Comparison of ENCODE assay signal across 21 cellular contexts in the genomic region with DNA sequence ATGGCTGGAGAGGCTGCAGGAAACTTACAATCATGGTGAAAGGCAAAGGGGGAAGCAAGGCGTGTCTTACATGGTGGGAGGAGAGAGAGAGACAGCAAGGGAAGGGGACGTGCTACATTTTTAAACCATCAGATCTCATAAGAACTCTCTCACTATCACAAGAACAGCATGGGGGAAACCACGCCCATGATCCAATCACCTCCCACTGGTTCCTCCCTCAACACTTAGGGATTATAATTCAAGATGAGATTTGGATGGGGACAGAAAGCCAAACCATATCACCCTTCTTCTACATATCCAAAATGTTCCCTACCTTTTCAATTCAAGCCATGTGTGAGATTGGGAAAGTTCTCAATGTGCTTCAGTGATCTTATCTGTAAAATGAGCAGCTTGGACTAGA. TPM values are rescaled to one million over a fixed set of nuclear protein-coding genes. Genes with fewer than 3 reads are reported as not detected.
DNase-seq lines count a peak whose midpoint lies in the region; ATAC-seq, FAIRE-seq and TF ChIP-seq lines count a peak whose summit lies in the region.
"Had no signal": no experiment of that assay in that cellular context is flagged by ENCODE, and none has a peak within 500 bp of the region (broad histone marks: within the 10 kb centered on the region; RNA-seq: fewer than 3 reads in every experiment).

No MANE protein-coding gene starts in this region.

- H3K79me1 ChIP-seq in mesendoderm (ENCODE audit: low read length): no peaks in the 10 kb centered on the region

- H2BK120ac ChIP-seq in mesendoderm (ENCODE audit: low read depth, low read length): no peak overlapping the region

- H3K4ac ChIP-seq in mesendoderm (ENCODE audit: low read depth, low read length): no peak overlapping the region

- H3K56ac ChIP-seq in mesendoderm (ENCODE audit: low read length): no peak overlapping the region

- no CpG with 5 or more reads among the region's 3 CpGs for WGBS in mesendoderm (ENCODE audit: extremely low coverage, insufficient coverage, low lambda C conversion rate)

- H3K36me3 Mint-ChIP-seq in activated T-cell treated with anti-CD3 and anti-CD28 coated beads, Interleukin-2, amount 50 U/mL, for 24 hours (ENCODE audit: low read depth): no peaks in the 10 kb centered on the region
- H3K36me3 Mint-ChIP-seq in activated T-cell treated with anti-CD3 and anti-CD28 coated beads, Interleukin-2, amount 50 U/mL, for 72 hours (ENCODE audit: insufficient read depth in 2 of 2): no peaks in the 10 kb centered on the region
- no peaks in the 10 kb centered on the region for H3K36me3 Mint-ChIP-seq in GM23338 (ENCODE audit: low read depth)
- no peaks in the 10 kb centered on the region for H3K36me3 Mint-ChIP-seq in stimulated activated memory B cell treated with anti-CD40 and anti-IgM and Interleukin-4, amounts not matched to agents 10 μg/mL and 1 μg/mL and 100 μg/mL, for 72 hours
- H3K36me3 Mint-ChIP-seq: CD14-positive monocyte had no signal

- no peak overlapping the region for H4K5ac ChIP-seq in mesendoderm (ENCODE audit: low read length)

- H3K4me3 ChIP-seq in GM23338 (no peak overlapping the region), mesendoderm (ENCODE audit: low read length) (no peak overlapping the region)
- H3K4me3 ChIP-seq: GM23248, HAP-1, Peyer's patch had no signal

- no peak overlapping the region for H3K9ac ChIP-seq in mesendoderm (ENCODE audit: low read length)
- H3K9ac ChIP-seq: GM23248 had no signal

- no peaks in the 10 kb centered on the region for H3K27me3 Mint-ChIP-seq in activated T-cell treated with anti-CD3 and anti-CD28 coated beads, Interleukin-2, amount 50 U/mL, for 24 hours
- H3K27me3 Mint-ChIP-seq in activated T-cell treated with anti-CD3 and anti-CD28 coated beads, Interleukin-2, amount 50 U/mL, for 72 hours (ENCODE audit: low read depth): peaks cover 7% of the 10 kb centered on the region
- H3K27me3 Mint-ChIP-seq in GM23338 (ENCODE audit: insufficient read depth, low read depth, poor library complexity): no peaks in the 10 kb centered on the region
- no peaks in the 10 kb centered on the region for H3K27me3 Mint-ChIP-seq in stimulated activated memory B cell treated with anti-CD40 and anti-IgM and Interleukin-4, amounts not matched to agents 10 μg/mL and 1 μg/mL and 100 μg/mL, for 72 hours
- H3K27me3 Mint-ChIP-seq: B cell had no signal

- H3K9me2 ChIP-seq in GM23338 (ENCODE audit: insufficient read depth): no peaks in the 10 kb centered on the region

- no peak for ATAC-seq in activated T-cell treated with anti-CD3 and anti-CD28 coated beads, Interleukin-2, amount 50 U/mL, for 72 hours (replicated peaks in 1 of 2)
- ATAC-seq in GM23338 (no peak), HG03432 (IDR thresholded peaks at IDR 0.05; ENCODE audit: unreplicated experiment) (no peak)
- no peak for ATAC-seq in stimulated activated memory B cell treated with anti-CD40 and anti-IgM and Interleukin-4, amounts not matched to agents 10 μg/mL and 1 μg/mL and 100 μg/mL, for 72 hours
- ATAC-seq: SK-N-SH treated with all-trans-retinoic acid at 6 μM for 48 hours had no signal

- peaks cover 17% of the 10 kb centered on the region for H3K4me1 Mint-ChIP-seq in activated T-cell treated with anti-CD3 and anti-CD28 coated beads, Interleukin-2, amount 50 U/mL, for 24 hours (ENCODE audit: low read depth)
- H3K4me1 Mint-ChIP-seq in activated T-cell treated with anti-CD3 and anti-CD28 coated beads, Interleukin-2, amount 50 U/mL, for 72 hours (ENCODE audit: low read depth): peaks cover 25% of the 10 kb centered on the region
- peaks cover 2% of the 10 kb centered on the region; the same call in 1 of the 3 replicates for H3K4me1 Mint-ChIP-seq in GM23338
- peaks cover 22% of the 10 kb centered on the region for H3K4me1 Mint-ChIP-seq in stimulated activated memory B cell treated with anti-CD40 and anti-IgM and Interleukin-4, amounts not matched to agents 10 μg/mL and 1 μg/mL and 100 μg/mL, for 72 hours

- no peaks in the 10 kb centered on the region for H3K27me3 ChIP-seq in GM23338 (ENCODE audit: insufficient read depth)
- H3K27me3 ChIP-seq in mesendoderm (ENCODE audit: insufficient read depth, low read length, poor library complexity): no peaks in the 10 kb centered on the region
- H3K27me3 ChIP-seq: Peyer's patch had no signal

- H3F3A ChIP-seq in GM23338 (replicated peaks; ENCODE audit: low read depth): no peaks in the 10 kb centered on the region

- H2AFZ ChIP-seq in GM23338: 0 out of 2 replicates have a peak overlapping the region, but pooled peaks have one; percentile 32

- H2AK5ac ChIP-seq in mesendoderm (ENCODE audit: low read length): no peak overlapping the region

- H3K36me3 ChIP-seq in GM23338 (ENCODE audit: insufficient read depth) (no peaks in the 10 kb centered on the region), mesendoderm (ENCODE audit: control insufficient read depth, insufficient read depth, low read length) (no peaks in the 10 kb centered on the region)
- H3K36me3 ChIP-seq: HAP-1, Peyer's patch had no signal

- no peaks in the 10 kb centered on the region for H3K4me1 ChIP-seq in GM23338 (ENCODE audit: insufficient read depth)
- H3K4me1 ChIP-seq in mesendoderm (ENCODE audit: control insufficient read depth, low read depth, low read length): no peaks in the 10 kb centered on the region
- H3K4me1 ChIP-seq: HAP-1 had no signal

- no peaks in the 10 kb centered on the region for H3K79me2 ChIP-seq in GM23338 (replicated peaks; ENCODE audit: insufficient read depth)
- H3K79me2 ChIP-seq in mesendoderm (ENCODE audit: control insufficient read depth, insufficient read depth, low read length): no peaks in the 10 kb centered on the region

- no peak overlapping the region for H3K18ac ChIP-seq in mesendoderm (ENCODE audit: low read length)

- no peak overlapping the region for H3K23ac ChIP-seq in mesendoderm (ENCODE audit: low read length)

- H4K20me1 ChIP-seq in GM23338 (replicated peaks; ENCODE audit: insufficient read depth): no peaks in the 10 kb centered on the region

- H2BK5ac ChIP-seq in mesendoderm (ENCODE audit: low read length): no peak overlapping the region

- H3K4me2 ChIP-seq in GM23338 (no peak overlapping the region), mesendoderm (ENCODE audit: low read length) (no peak overlapping the region)

- H2BK15ac ChIP-seq in mesendoderm (replicated peaks; ENCODE audit: low read depth): no peak overlapping the region

- peak; percentile 18 for DNase-seq in activated T-cell treated with anti-CD3 and anti-CD28 coated beads, Interleukin-2, amount 50 U/mL, for 24 hours
- no peak for DNase-seq in activated T-cell treated with anti-CD3 and anti-CD28 coated beads, Interleukin-2, amount 50 U/mL, for 72 hours
- no peak for DNase-seq in GM23338 (ENCODE audit: low spot score)
- peak; percentile 74 for DNase-seq in mesendoderm
- DNase-seq in D721Med (ENCODE audit: insufficient read length, low spot score): no peak
- DNase-seq in NCI-H2227 (lab: John Stamatoyannopoulos, UW; ENCODE audit: unreplicated experiment): no peak
- DNase-seq: DMS53, GDM1, GM23248, NCI-H1105, NCI-H2029 treated with DMSO at 0.1 percent for 48 hours, NCI-H524 treated with DMSO at 0.1 percent for 48 hours, NCI-H82, Peyer's patch had no signal

- no peak overlapping the region for H3K27ac ChIP-seq in GM23338 (ENCODE audit: low read depth)
- no peak overlapping the region for H3K27ac ChIP-seq in mesendoderm (ENCODE audit: low read depth, low read length)
- H3K27ac ChIP-seq: Peyer's patch had no signal

- FAIRE-seq in D721Med (lab: Jason Lieb, UNC): no peak
- FAIRE-seq: GM18507 had no signal

- no peak overlapping the region for H4K8ac ChIP-seq in mesendoderm (ENCODE audit: low read depth, low read length)

- H3K4me3 Mint-ChIP-seq in activated T-cell treated with anti-CD3 and anti-CD28 coated beads, Interleukin-2, amount 50 U/mL, for 24 hours: no peak overlapping the region
- H3K4me3 Mint-ChIP-seq in activated T-cell treated with anti-CD3 and anti-CD28 coated beads, Interleukin-2, amount 50 U/mL, for 72 hours: no peak overlapping the region
- H3K4me3 Mint-ChIP-seq in GM23338: no peak overlapping the region
- H3K4me3 Mint-ChIP-seq in stimulated activated memory B cell treated with anti-CD40 and anti-IgM and Interleukin-4, amounts not matched to agents 10 μg/mL and 1 μg/mL and 100 μg/mL, for 72 hours: no peak overlapping the region
- H3K4me3 Mint-ChIP-seq: B cell, CD14-positive monocyte had no signal

- TF ChIP-seq CTCF in GM23338 (conservative IDR thresholded peaks at IDR 0.05; ENCODE audit: low read depth in 2 of 2): no peak
- no peak for TF ChIP-seq CTCF in D721Med (IDR thresholded peaks at IDR 0.05; ENCODE audit: insufficient read depth, missing control alignments)

- no peak overlapping the region for H3K27ac Mint-ChIP-seq in activated T-cell treated with anti-CD3 and anti-CD28 coated beads, Interleukin-2, amount 50 U/mL, for 24 hours
- no peak overlapping the region for H3K27ac Mint-ChIP-seq in activated T-cell treated with anti-CD3 and anti-CD28 coated beads, Interleukin-2, amount 50 U/mL, for 72 hours
- no peak overlapping the region for H3K27ac Mint-ChIP-seq in GM23338
- H3K27ac Mint-ChIP-seq in stimulated activated memory B cell treated with anti-CD40 and anti-IgM and Interleukin-4, amounts not matched to agents 10 μg/mL and 1 μg/mL and 100 μg/mL, for 72 hours: peak overlapping the region; percentile 18
- H3K27ac Mint-ChIP-seq: B cell had no signal

- H3K9me3 Mint-ChIP-seq in activated T-cell treated with anti-CD3 and anti-CD28 coated beads, Interleukin-2, amount 50 U/mL, for 24 hours: no peaks in the 10 kb centered on the region
- no peaks in the 10 kb centered on the region for H3K9me3 Mint-ChIP-seq in activated T-cell treated with anti-CD3 and anti-CD28 coated beads, Interleukin-2, amount 50 U/mL, for 72 hours
- H3K9me3 Mint-ChIP-seq in GM23338: no peaks in the 10 kb centered on the region
- no peaks in the 10 kb centered on the region for H3K9me3 Mint-ChIP-seq in stimulated activated memory B cell treated with anti-CD40 and anti-IgM and Interleukin-4, amounts not matched to agents 10 μg/mL and 1 μg/mL and 100 μg/mL, for 72 hours

TF ChIP-seq in GM23338, 12 proteins besides CTCF, POLR2A, EP300 and RAD21 (continues in another document):
- TF ChIP-seq EZH2phosphoT487 (IDR thresholded peaks at IDR 0.05; ENCODE audit: unreplicated experiment) (no peak), CREB1 (CRISPR knock-in tag; IDR thresholded peaks at IDR 0.05; ENCODE audit: low read depth) (no peak), ETS1 (IDR thresholded peaks at IDR 0.05) (no peak)

RNA-seq across cellular contexts. Expression of gene GLRX, which starts 22.9 kb away (rescaled TPM):
- total RNA-seq in activated T-cell treated with anti-CD3 and anti-CD28 coated beads, Interleukin-2, amount 50 U/mL, for 72 hours: 10 to 100 TPM; 19.1 to 23.4 TPM
- 9.5 and 14.9 TPM in 2 replicates for total RNA-seq in GM23338 (2014; rRNA removed; shearing (Covaris generic))
- 42.2 and 42.9 TPM in 2 replicates for polyA plus RNA-seq in GM23338 (2016; fragmentation: Nextera tagmentation; extraction: Ambion mirVana)
- polyA plus RNA-seq in mesendoderm (2013, experiment 1 of 2): 16.8 TPM
- polyA plus RNA-seq in mesendoderm (2013, experiment 2 of 2): 17.2 TPM

Comparison
In these comparisons a context has a peak if more than half of its experiments do, and no peak if none do; other contexts are left out.
1. DNase-seq: peak in activated T-cell treated with anti-CD3 and anti-CD28 coated beads, Interleukin-2, amount 50 U/mL, for 24 hours (single experiment) and mesendoderm (single experiment); none in activated T-cell treated with anti-CD3 and anti-CD28 coated beads, Interleukin-2, amount 50 U/mL, for 72 hours (0 of 2), GM23338 (single experiment), D721Med (single experiment) and NCI-H2227 (single experiment).